27 cellular contexts compared by ENCODE assay signal in genomic region chr2:33409417-33409955, GRCh38.
DNase-seq lines count a peak whose midpoint lies in the region; ATAC-seq and TF ChIP-seq lines count a peak whose summit lies in the region.
"Had no signal": no experiment of that assay in that cellular context is flagged by ENCODE, and none has a peak within 500 bp of the region (broad histone marks: within the 10 kb centered on the region; RNA-seq: fewer than 3 reads in every experiment).

No MANE protein-coding gene starts in this region.

- H3K9ac ChIP-seq in trophoblast cell (ENCODE audit: low read length), result no peak overlapping the region
- H3K9ac ChIP-seq: BLaER1 treated with 17β-estradiol and CSF1 and Interleukin-3, amounts not matched to agents 10 nM and 100 nM had no signal

- H3K9me3 Mint-ChIP-seq in chondrocyte (ENCODE audit: low read depth), result peaks cover 10% of the 10 kb centered on the region

- 0 out of 3 replicates have a peak, but pooled peaks have one; percentile 40 for ATAC-seq in RWPE2 (ENCODE audit: low read depth)
- ATAC-seq: GM12878, T-cell had no signal

- in situ Hi-C loops in KBM-7 (cut with MboI; ENCODE audit: low pct_unique_long_range_greater_than_20kb, low sequenced_read_pairs), result no loop called here

- no peak overlapping the region for H2BK5ac ChIP-seq in trophoblast cell (ENCODE audit: low read depth, low read length, poor library complexity)

- no peak overlapping the region for H3K4ac ChIP-seq in trophoblast cell (ENCODE audit: low read depth, low read length)

- H3K4me1 ChIP-seq in RWPE2 (ENCODE audit: insufficient read depth, poor library complexity, severe bottlenecking) (no peaks in the 10 kb centered on the region), trophoblast cell (ENCODE audit: control insufficient read depth in 1 of 2, insufficient read depth in 2 of 2, low read length in 2 of 2) (no peaks in the 10 kb centered on the region)
- H3K4me1 ChIP-seq: BLaER1 treated with 17β-estradiol and CSF1 and Interleukin-3, amounts not matched to agents 10 nM and 100 nM had no signal

- H2BK120ac ChIP-seq in trophoblast cell (ENCODE audit: insufficient read depth, low read length, poor library complexity), result peak overlapping the region; percentile 33

- no peak overlapping the region for H3K4me3 ChIP-seq in RWPE2 (ENCODE audit: severe bottlenecking)
- no peak overlapping the region for H3K4me3 ChIP-seq in trophoblast cell (ENCODE audit: low read depth, low read length)
- H3K4me3 ChIP-seq: BLaER1 treated with 17β-estradiol and CSF1 and Interleukin-3, amounts not matched to agents 10 nM and 100 nM; GM12878 had no signal

- DNase-seq in LHCN-M2 (ENCODE audit: low read depth), result peak; percentile 32
- DNase-seq in RWPE2 (ENCODE audit: low spot score), result no peak
- no peak for DNase-seq in chondrocyte (ENCODE audit: low spot score)
- no peak for DNase-seq in trophoblast cell
- DNase-seq in EL, result no peak
- DNase-seq in KBM-7, result no peak
- DNase-seq in SKM-1 (lab: John Stamatoyannopoulos, UW; ENCODE audit: unreplicated experiment), result no peak
- no peak for DNase-seq in NOMO-1 treated with DMSO at 0.1 percent for 48 hours (lab: John Stamatoyannopoulos, UW; ENCODE audit: unreplicated experiment)
- DNase-seq: AML-193; CD4-positive, alpha-beta T cell; COR-L47; DMS53; GDM1; NCI-H1092 treated with DMSO at 0.1 percent for 48 hours; NCI-H1436; NCI-H1930; NCI-H2107; NCI-H446 treated with DMSO at 0.1 percent for 48 hours; NCI-H526; NCI-H82; NK-92 treated with Interleukin-12 subunit alpha and Interleukin-12 subunit beta, amount 100 ng/mL, for 24 hours; RPMI8226; SIG-M5; T-cell had no signal

- H3K9me3 ChIP-seq in RWPE2 (ENCODE audit: severe bottlenecking) (peaks cover 2% of the 10 kb centered on the region), trophoblast cell (ENCODE audit: insufficient read depth, low read depth, low read length) (no peaks in the 10 kb centered on the region)

- no peaks in the 10 kb centered on the region for H3K79me2 ChIP-seq in trophoblast cell (ENCODE audit: control insufficient read depth, insufficient read depth, low read length, poor library complexity)

- H3K36me3 Mint-ChIP-seq in chondrocyte (ENCODE audit: low read depth), result peaks cover 4% of the 10 kb centered on the region
- H3K36me3 Mint-ChIP-seq: T-cell had no signal

- H3K18ac ChIP-seq in trophoblast cell (ENCODE audit: low read length), result no peak overlapping the region

- no peak overlapping the region for H3K4me3 Mint-ChIP-seq in chondrocyte (ENCODE audit: unreplicated experiment)
- H3K4me3 Mint-ChIP-seq: CD4-positive, alpha-beta T cell; T-cell had no signal

- H4K12ac ChIP-seq in trophoblast cell (ENCODE audit: low read depth, low read length), result no peak overlapping the region

- H3K4me1 Mint-ChIP-seq in chondrocyte (ENCODE audit: low read depth), result peaks cover 48% of the 10 kb centered on the region
- H3K4me1 Mint-ChIP-seq: IgD-negative memory B cell, T-cell had no signal

- no CpG with 5 or more reads among the region's 1 CpG for WGBS in trophoblast cell (ENCODE audit: extremely low coverage, insufficient coverage, insufficient read length)

- no peak overlapping the region for H3K14ac ChIP-seq in trophoblast cell (ENCODE audit: low read length)

- no peak overlapping the region for H3K4me2 ChIP-seq in trophoblast cell (ENCODE audit: low read length)
- H3K4me2 ChIP-seq: BLaER1 treated with 17β-estradiol and CSF1 and Interleukin-3, amounts not matched to agents 10 nM and 100 nM had no signal

- no peak overlapping the region for H4K8ac ChIP-seq in trophoblast cell (ENCODE audit: low read depth, low read length)

- no peaks in the 10 kb centered on the region for H3K79me1 ChIP-seq in trophoblast cell (ENCODE audit: low read length)

- no peak overlapping the region for H4K91ac ChIP-seq in trophoblast cell (ENCODE audit: low read depth, low read length)

- TF ChIP-seq CTCF in RWPE2 (IDR thresholded peaks at IDR 0.05; ENCODE audit: poor library complexity, severe bottlenecking) (no peak), chondrocyte (IDR thresholded peaks at IDR 0.05) (no peak)

- H3K27me3 Mint-ChIP-seq in chondrocyte (ENCODE audit: low read depth), result no peaks in the 10 kb centered on the region
- H3K27me3 Mint-ChIP-seq: CD4-positive, alpha-beta T cell had no signal

- no peak overlapping the region for H3K23ac ChIP-seq in trophoblast cell (ENCODE audit: low read length)

- H3K27ac ChIP-seq in RWPE2 (ENCODE audit: poor library complexity, severe bottlenecking), result no peak overlapping the region
- H3K27ac ChIP-seq in trophoblast cell (ENCODE audit: low read depth, low read length), result no peak overlapping the region
- H3K27ac ChIP-seq: BLaER1 treated with 17β-estradiol and CSF1 and Interleukin-3, amounts not matched to agents 10 nM and 100 nM had no signal

- H3K27me3 ChIP-seq in RWPE2 (ENCODE audit: insufficient read depth, poor library complexity, severe bottlenecking), result no peaks in the 10 kb centered on the region
- H3K27me3 ChIP-seq in trophoblast cell (ENCODE audit: insufficient read depth, low read length), result no peaks in the 10 kb centered on the region
- H3K27me3 ChIP-seq: BLaER1 treated with 17β-estradiol and CSF1 and Interleukin-3, amounts not matched to agents 10 nM and 100 nM had no signal

- peak overlapping the region; percentile 41 for H3K27ac Mint-ChIP-seq in chondrocyte (ENCODE audit: unreplicated experiment)
- H3K27ac Mint-ChIP-seq: CD4-positive, alpha-beta T cell; IgD-negative memory B cell; T-cell had no signal

- H2BK12ac ChIP-seq in trophoblast cell (ENCODE audit: low read length), result no peak overlapping the region

- H2AK5ac ChIP-seq in trophoblast cell (ENCODE audit: low read length), result no peak overlapping the region

- H3K36me3 ChIP-seq in RWPE2 (ENCODE audit: low read depth), result no peaks in the 10 kb centered on the region
- H3K36me3 ChIP-seq in trophoblast cell (ENCODE audit: control insufficient read depth in 1 of 2, insufficient read depth in 2 of 2, low read length in 2 of 2), result no peaks in the 10 kb centered on the region
- H3K36me3 ChIP-seq: BLaER1 treated with 17β-estradiol and CSF1 and Interleukin-3, amounts not matched to agents 10 nM and 100 nM had no signal

- no peak overlapping the region for H2AFZ ChIP-seq in trophoblast cell (ENCODE audit: insufficient read depth, low read length, poor library complexity)
